ENCODE assay signal across 9 cellular contexts in genomic region chr7:127678947-127679346, GRCh38. TPM values are rescaled to one million over a fixed set of nuclear protein-coding genes. Genes with fewer than 3 reads are reported as not detected.
A peak's percentile ranks its signal among the peaks of the same experiment; 100 is the strongest.
DNase-seq lines count a peak whose midpoint lies in the region; ATAC-seq, FAIRE-seq and TF ChIP-seq lines count a peak whose summit lies in the region.
"Had no signal": no experiment of that assay in that cellular context is flagged by ENCODE, and none has a peak within 500 bp of the region (broad histone marks: within the 10 kb centered on the region; RNA-seq: fewer than 3 reads in every experiment).

No MANE protein-coding gene starts in this region.

- H3K9ac ChIP-seq in endothelial cell of umbilical vein (replicated peaks; ENCODE audit: extremely low read depth, insufficient read depth, low read length): no peak overlapping the region

- no peak for TF ChIP-seq POLR2A in endothelial cell of umbilical vein (IDR thresholded peaks at IDR 0.05; ENCODE audit: low read depth, low read length)

- H2AFZ ChIP-seq in endothelial cell of umbilical vein (ENCODE audit: low read depth, low read length): no peak overlapping the region

- intact Hi-C loops in endothelial cell of umbilical vein (cut with micrococcal nuclease): no loop called here

- H3K4me1 ChIP-seq in endothelial cell of umbilical vein (ENCODE audit: control insufficient read depth, extremely low read depth, insufficient read depth, low read length): peaks cover 22% of the 10 kb centered on the region

- no TSS peak for BruUV-seq in endothelial cell of umbilical vein (replicated peaks; lab: Mats Ljungman, UMichigan)

- no peak for TF ChIP-seq CTCF in endothelial cell of umbilical vein (IDR thresholded peaks at IDR 0.05; ENCODE audit: extremely low read depth in 1 of 2, insufficient read depth in 1 of 2, low read depth in 1 of 2, low read length in 2 of 2)

- no peak overlapping the region for H3K27ac ChIP-seq in endothelial cell of umbilical vein (ENCODE audit: insufficient read depth, low read depth, low read length)

- H4K20me1 ChIP-seq in endothelial cell of umbilical vein (replicated peaks; ENCODE audit: control insufficient read depth, extremely low read depth, insufficient read depth, low read length): no peaks in the 10 kb centered on the region

- H3K27me3 ChIP-seq in endothelial cell of umbilical vein (ENCODE audit: control insufficient read depth in 2 of 2, insufficient read depth in 2 of 2, low read length in 2 of 2): no peaks in the 10 kb centered on the region

- no peaks in the 10 kb centered on the region for H3K9me3 ChIP-seq in endothelial cell of umbilical vein (replicated peaks; ENCODE audit: control insufficient read depth, insufficient read depth, low read length)

- H3K4me2 ChIP-seq in endothelial cell of umbilical vein (ENCODE audit: insufficient read depth, low read length): no peak overlapping the region

- H3K9me1 ChIP-seq in endothelial cell of umbilical vein (replicated peaks; ENCODE audit: control insufficient read depth, extremely low read depth, insufficient read depth, low read length): no peaks in the 10 kb centered on the region

- ATAC-seq in GM21515 (IDR thresholded peaks at IDR 0.05; ENCODE audit: unreplicated experiment) (peak; percentile 89), HG03432 (IDR thresholded peaks at IDR 0.05; ENCODE audit: unreplicated experiment) (peak; percentile 82)

- DNase-seq in GM18507 (ENCODE audit: extremely low spot score, insufficient read length, low read depth) (no peak), endothelial cell of umbilical vein (ENCODE audit: low read depth, low spot score) (no peak), NCI-H524 (lab: John Stamatoyannopoulos, UW) (no peak), NCI-H526 (lab: John Stamatoyannopoulos, UW) (no peak), NCI-H748 (lab: John Stamatoyannopoulos, UW; ENCODE audit: unreplicated experiment) (no peak), DMS53 (lab: John Stamatoyannopoulos, UW) (no peak)
- DNase-seq: NCI-H2029 treated with DMSO at 0.1 percent for 48 hours had no signal

- FAIRE-seq in GM18507 (lab: Jason Lieb, UNC) (peak; percentile 33), endothelial cell of umbilical vein (lab: Jason Lieb, UNC) (no peak)

- dilution Hi-C loops in endothelial cell of umbilical vein (cut with MboI; ENCODE audit: extremely low pct_ligation_motif_present, low sequenced_read_pairs): no loop called here

- peaks cover 98% of the 10 kb centered on the region for H3K79me2 ChIP-seq in endothelial cell of umbilical vein (ENCODE audit: control insufficient read depth, insufficient read depth, low read length)

- CTCF ChIA-PET in endothelial cell of umbilical vein (lab: Charles Lee): interaction anchor here (1.2 to 2.4 kb wide), 3 partner anchors 12 to 29 kb away, joined by 3 to 9 read pairs (median 4); no protein-coding TSS in a partner anchor

- H3K36me3 ChIP-seq in endothelial cell of umbilical vein (ENCODE audit: control insufficient read depth in 2 of 2, extremely low read depth in 1 of 2, insufficient read depth in 2 of 2, low read length in 2 of 2): peaks cover 0 to 8% of the 10 kb centered on the region in 2 experiments

- POLR2A ChIA-PET in endothelial cell of umbilical vein (lab: Charles Lee): no interaction called here

- no peak overlapping the region for H3K4me3 ChIP-seq in endothelial cell of umbilical vein (replicated peaks in 1 of 3; ENCODE audit: insufficient read depth in 1 of 3, low read depth in 1 of 3, low read length in 3 of 3)

TF ChIP-seq in endothelial cell of umbilical vein, 7 proteins besides CTCF, POLR2A, EP300 and RAD21:
- TF ChIP-seq MAX (IDR thresholded peaks at IDR 0.05; ENCODE audit: insufficient read depth, insufficient read length) (no peak), GATA2 (IDR thresholded peaks at IDR 0.05; ENCODE audit: insufficient read depth, insufficient read length, low read depth, low read length) (no peak), FOS (IDR thresholded peaks at IDR 0.05; ENCODE audit: borderline replicate concordance, insufficient read depth, low read length) (peak; percentile 47)

RNA-seq across cellular contexts. Expression of gene SND1, which starts 27.0 kb away (rescaled TPM):
- total RNA-seq in endothelial cell of umbilical vein: 234 and 249 TPM in 2 replicates
- polyA plus RNA-seq in endothelial cell of umbilical vein: 113 and 116 TPM in 2 replicates
- polyA plus RNA-seq in endothelial cell of umbilical vein (2011; cell fraction: cytosol; rRNA removed): 142 and 145 TPM in 2 replicates
- 150 and 152 TPM in 2 replicates for polyA plus RNA-seq in endothelial cell of umbilical vein (2011; cell fraction: nucleus; rRNA removed)
- polyA plus RNA-seq in endothelial cell of umbilical vein (2012): 164 and 205 TPM in 2 replicates
- 269 and 273 TPM in 2 replicates for polyA minus RNA-seq in endothelial cell of umbilical vein
- polyA minus RNA-seq in endothelial cell of umbilical vein (2011; cell fraction: cytosol; rRNA and poly(A)+ RNA removed): 158 TPM
- 216 and 269 TPM in 2 replicates for polyA minus RNA-seq in endothelial cell of umbilical vein (2011; cell fraction: nucleus; rRNA and poly(A)+ RNA removed)
